8 cellular contexts compared by ENCODE assay signal in genomic region chr12:49705479-49706267, GRCh38. TPM values are rescaled to one million over a fixed set of nuclear protein-coding genes. Genes with fewer than 3 reads are reported as not detected.
A peak's percentile ranks its signal among the peaks of the same experiment; 100 is the strongest.
DNase-seq lines count a peak whose midpoint lies in the region; ATAC-seq lines count a peak whose summit lies in the region.

No MANE protein-coding gene starts in this region.

- no peaks in the 10 kb centered on the region for H3K36me3 ChIP-seq in stomach smooth muscle (ENCODE audit: control insufficient read depth in 2 of 2, insufficient read depth in 2 of 2, low read length in 2 of 2)

- peak; percentile 38 for DNase-seq in activated CD4-positive, CD25-positive, alpha-beta regulatory T cell treated with anti-CD3 and anti-CD28 coated beads, Interleukin-2, amount 50 U/mL, for 72 hours
- peak; percentile 89 for DNase-seq in RPMI7951 (ENCODE audit: low read depth)
- DNase-seq in lung microvascular endothelial cell (ENCODE audit: low read depth in 2 of 2) = peak; percentile 53 to 92
- DNase-seq in COR-L47 (lab: John Stamatoyannopoulos, UW) = no peak
- no peak for DNase-seq in NCI-H748 treated with DMSO at 0.1 percent for 48 hours (lab: John Stamatoyannopoulos, UW)

- no peak for ATAC-seq in activated CD4-positive, CD25-positive, alpha-beta regulatory T cell treated with anti-CD3 and anti-CD28 coated beads, Interleukin-2, amount 50 U/mL, for 24 hours

- H3K27ac ChIP-seq in cingulate gyrus (ENCODE audit: low read depth, low read length) (peak overlapping the region; percentile 79), stomach smooth muscle (ENCODE audit: low read length) (peak overlapping the region; percentile 70)

- H3K27me3 ChIP-seq in stomach smooth muscle (ENCODE audit: control insufficient read depth in 1 of 2, insufficient read depth in 2 of 2, low read length in 2 of 2) = no peaks in the 10 kb centered on the region

- no peaks in the 10 kb centered on the region for H3K9me3 ChIP-seq in stomach smooth muscle (ENCODE audit: control insufficient read depth in 2 of 2, low read length in 2 of 2)

- H3K9ac ChIP-seq in stomach smooth muscle (ENCODE audit: low read length in 2 of 2) = peak overlapping the region; percentile 70 to 78

- H3K4me3 ChIP-seq in stomach smooth muscle (ENCODE audit: low read length in 2 of 2) = peak overlapping the region; percentile 75 to 83

- peaks cover 23% of the 10 kb centered on the region for H3K4me1 ChIP-seq in stomach smooth muscle (ENCODE audit: control insufficient read depth, insufficient read depth, low read length)

RNA-seq across cellular contexts. Expression of gene FMNL3, which starts 1.5 kb away (rescaled TPM):
- total RNA-seq in RPMI7951 (2014; rRNA removed; shearing (Covaris generic)) = 24.4 and 28.0 TPM in 2 replicates
- 52.0 and 54.5 TPM in 2 replicates for total RNA-seq in lung microvascular endothelial cell

RNA-seq across cellular contexts. Expression of gene TMBIM6, which starts 35.7 kb away (rescaled TPM):
- total RNA-seq in RPMI7951 (2014; rRNA removed; shearing (Covaris generic)) = 653 and 692 TPM in 2 replicates
- 324 and 480 TPM in 2 replicates for total RNA-seq in lung microvascular endothelial cell

Comparison
In these comparisons a context has a peak if more than half of its experiments do, and no peak if none do; other contexts are left out.
1. DNase-seq: peak in activated CD4-positive, CD25-positive, alpha-beta regulatory T cell treated with anti-CD3 and anti-CD28 coated beads, Interleukin-2, amount 50 U/mL, for 72 hours (single experiment), RPMI7951 (single experiment) and lung microvascular endothelial cell (2 of 2); none in COR-L47 (single experiment) and NCI-H748 treated with DMSO at 0.1 percent for 48 hours (single experiment).